8 cellular contexts compared by ENCODE assay signal in the genomic region with DNA sequence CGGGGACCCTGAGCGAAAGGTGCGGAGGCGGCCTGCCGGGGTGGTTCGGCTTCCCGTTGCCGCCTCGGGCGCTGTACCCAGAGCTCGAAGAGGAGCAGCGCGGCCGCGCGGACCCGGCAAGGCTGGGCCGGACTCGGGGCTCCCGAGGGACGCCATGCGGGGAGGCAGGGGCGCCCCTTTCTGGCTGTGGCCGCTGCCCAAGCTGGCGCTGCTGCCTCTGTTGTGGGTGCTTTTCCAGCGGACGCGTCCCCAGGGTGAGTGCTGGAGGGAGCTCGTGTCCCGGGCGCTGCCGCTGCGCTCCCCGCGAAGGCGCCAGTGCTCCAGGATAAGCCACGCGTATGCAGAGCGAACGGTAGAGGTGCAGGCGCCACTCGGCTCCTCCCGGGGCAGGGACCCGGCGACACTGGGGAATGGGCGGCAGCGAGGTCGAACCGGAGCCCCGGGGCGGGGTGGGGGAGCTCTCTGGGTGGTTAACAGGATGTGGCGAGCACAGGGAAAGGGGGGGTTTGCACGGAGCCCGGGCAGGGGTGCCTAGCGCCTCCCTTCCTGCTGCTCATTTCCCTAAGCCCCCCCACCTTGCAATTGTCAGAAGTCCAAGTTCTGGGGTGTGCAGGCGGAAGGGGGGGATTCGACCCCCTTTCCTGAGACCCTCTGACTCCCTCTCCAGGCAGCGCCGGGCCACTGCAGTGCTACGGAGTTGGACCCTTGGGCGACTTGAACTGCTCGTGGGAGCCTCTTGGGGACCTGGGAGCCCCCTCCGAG. TPM values are rescaled to one million over a fixed set of nuclear protein-coding genes. Genes with fewer than 3 reads are reported as not detected.
DNase-seq lines count a peak whose midpoint lies in the region; ATAC-seq and TF ChIP-seq lines count a peak whose summit lies in the region.

A gene (plus strand): TSS at position 44 of the 762 bp plus-strand sequence. CDS start 111 bp downstream, at position 155.

- H3K27ac ChIP-seq in Panc1 (ENCODE audit: low read length) = peak within 1 kb of the TSS; percentile 68

- H3K4me3 ChIP-seq in Panc1 (ENCODE audit: low read depth in 2 of 2, low read length in 2 of 2) (peak within 1 kb of the TSS; percentile 57 to 60), fibroblast of the aortic adventitia (ENCODE audit: low read depth, low read length) (peak within 1 kb of the TSS; percentile 67), neuron (ENCODE audit: low read length) (peak within 1 kb of the TSS; percentile 61)

- TF ChIP-seq CTCF in Panc1 (IDR thresholded peaks at IDR 0.05) (peak; percentile 82), fibroblast of the aortic adventitia (IDR thresholded peaks at IDR 0.05; ENCODE audit: insufficient read depth, low read length) (peak; percentile 73)

- peak; percentile 39 for ATAC-seq in HG03521 (IDR thresholded peaks at IDR 0.05; ENCODE audit: unreplicated experiment)
- peak; percentile 89 for ATAC-seq in Panc1

- H3K36me3 ChIP-seq in Panc1 (ENCODE audit: control insufficient read depth, insufficient read depth, low read length) (no peaks in the 10 kb centered on the region; the same call in 1 of the 2 replicates), neuron (ENCODE audit: insufficient read depth, low read length) (no peaks in the 10 kb centered on the region)

- H3K27me3 ChIP-seq in Panc1 (ENCODE audit: control insufficient read depth, insufficient read depth, low read length) (no peaks in the 10 kb centered on the region), neuron (ENCODE audit: insufficient read depth, low read length) (peaks cover 12% of the 10 kb centered on the region)

- intact Hi-C loops in Panc1 (cut with micrococcal nuclease; ENCODE audit: unreplicated experiment) = no loop called here

- H3K9me3 ChIP-seq in Panc1 (ENCODE audit: control insufficient read depth, insufficient read depth, low read depth, low read length) (no peaks in the 10 kb centered on the region), neuron (ENCODE audit: low read length) (no peaks in the 10 kb centered on the region)

- BruUV-seq in Panc1 (replicated peaks; lab: Mats Ljungman, UMichigan) = no TSS peak

- H3K4me1 ChIP-seq in Panc1 (ENCODE audit: control insufficient read depth, insufficient read depth, low read length) = no peaks in the 10 kb centered on the region
- H3K4me1 ChIP-seq in neuron (ENCODE audit: insufficient read depth, low read length) = peaks cover 6% of the 10 kb centered on the region

- CTCF ChIA-PET in Panc1 (lab: Charles Lee) = interaction anchor here (0.6 to 2.3 kb wide), 3 partner anchors 11 to 56 kb away, joined by 3 to 9 read pairs (median 3); no protein-coding TSS in a partner anchor

- POLR2A ChIA-PET in Panc1 (lab: Charles Lee) = no interaction called here

- DNase-seq in NCI-H510A treated with DMSO at 0.1 percent for 48 hours (lab: John Stamatoyannopoulos, UW) = peak; percentile 42
- no peak for DNase-seq in NCI-H510A (lab: John Stamatoyannopoulos, UW)
- DNase-seq in Panc1 (ENCODE audit: low read depth, low spot score) = no peak
- peak; percentile 82 for DNase-seq in activated T-helper 1 cell treated with Interleukin-2 at 50 U/mL for 16 hours (ENCODE audit: low read depth)
- DNase-seq in fibroblast of the aortic adventitia (ENCODE audit: low read depth) = peak; percentile 29
- DNase-seq in superior temporal gyrus (ENCODE audit: extremely low spot score) = peak; percentile 20

- in situ Hi-C loops in Panc1 (cut with HindIII; ENCODE audit: low pct_unique_long_range_greater_than_20kb, low sequenced_read_pairs) = no loop called here

- peak within 1 kb of the TSS; percentile 93 for H2AFZ ChIP-seq in neuron (ENCODE audit: low read depth, low read length)

RNA-seq across cellular contexts. Expression of the gene that starts here (rescaled TPM):
- total RNA-seq in Panc1 (2021; ENCODE audit: unreplicated experiment) (10.2 TPM), fibroblast of the aortic adventitia (ENCODE audit: low replicate concordance) (0.63 and 0.82 TPM in 2 replicates)
- 10.8 TPM for polyA plus RNA-seq in Panc1 (2012; ENCODE audit: insufficient read length)

Comparison
In these comparisons a context has a peak if more than half of its experiments do, and no peak if none do; other contexts are left out.
1. DNase-seq: peak in NCI-H510A treated with DMSO at 0.1 percent for 48 hours (single experiment), activated T-helper 1 cell treated with Interleukin-2 at 50 U/mL for 16 hours (single experiment) and superior temporal gyrus (single experiment); none in NCI-H510A (single experiment) and Panc1 (single experiment).
2. Peak in DNase-seq and H3K4me3 ChIP-seq in fibroblast of the aortic adventitia; RNA of the gene not detected or under 1 TPM.
3. Peak in every context shown above with its lines, with median percentiles within 50 percentile points of each other: H3K4me3 ChIP-seq.